ENCODE assay signal across 6 cellular contexts in genomic region chr10:83199357-83199756, GRCh38.
"Had no signal": no experiment of that assay in that cellular context is flagged by ENCODE, and none has a peak within 500 bp of the region (broad histone marks: within the 10 kb centered on the region; RNA-seq: fewer than 3 reads in every experiment).

No MANE protein-coding gene starts in this region.

- H3K27ac ChIP-seq: HL-60 had no signal

- DNase-seq: IMR-90, KBM-7, KG1 had no signal

- H3K4me3 ChIP-seq: K562 had no signal

- FAIRE-seq: HTR-8/SVneo, K562 had no signal

- ATAC-seq: K562 had no signal
